ENCODE assay signal across 30 cellular contexts in the genomic region with DNA sequence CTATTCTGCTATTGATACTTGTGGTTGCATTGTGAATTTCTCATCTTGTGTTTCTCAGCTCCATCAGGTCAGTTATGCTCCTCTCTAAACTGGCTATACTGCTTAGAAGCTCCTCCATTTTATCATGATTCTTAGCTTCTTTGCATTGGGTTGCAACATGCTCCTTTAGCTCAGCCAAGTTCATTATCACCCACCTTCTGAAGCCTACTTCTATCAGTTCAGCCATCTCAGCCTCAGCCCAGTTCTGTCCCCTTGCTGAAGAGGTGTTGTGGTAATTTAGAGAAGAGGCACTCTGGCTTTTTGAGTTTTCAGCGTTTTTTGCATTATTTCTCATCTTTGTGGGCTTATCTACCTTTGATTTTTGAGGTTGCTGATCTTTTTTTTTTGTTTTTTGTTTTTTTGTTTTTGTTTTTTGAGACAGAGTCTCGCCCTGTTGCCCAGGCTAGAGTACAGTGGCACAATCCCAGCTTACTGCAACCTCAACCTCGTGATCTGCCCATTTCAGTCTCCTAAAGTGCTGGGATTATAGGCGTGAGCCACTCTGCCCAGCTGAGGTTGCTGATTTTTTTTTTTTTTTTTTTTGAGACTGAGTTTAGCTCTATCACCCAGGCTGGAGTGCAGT. TPM values are rescaled to one million over a fixed set of nuclear protein-coding genes. Genes with fewer than 3 reads are reported as not detected.
DNase-seq lines count a peak whose midpoint lies in the region; ATAC-seq and TF ChIP-seq lines count a peak whose summit lies in the region.
"Had no signal": no experiment of that assay in that cellular context is flagged by ENCODE, and none has a peak within 500 bp of the region (broad histone marks: within the 10 kb centered on the region; RNA-seq: fewer than 3 reads in every experiment).

No MANE protein-coding gene starts in this region.

- no peak for ATAC-seq in omental fat pad (ENCODE audit: low FRiP score)
- ATAC-seq: body of pancreas had no signal

- peak overlapping the region; percentile 45 for H3K27ac Mint-ChIP-seq in activated T-cell treated with anti-CD3 and anti-CD28 coated beads, Interleukin-2, amount 50 U/mL, for 24 hours
- H3K27ac Mint-ChIP-seq: activated CD4-positive, alpha-beta T cell treated with anti-CD3 and anti-CD28 coated beads, Interleukin-2, amount 10 ng/mL, durations not matched to agents 24 days and 14 days; nephron had no signal

- H3K36me3 Mint-ChIP-seq in activated T-cell treated with anti-CD3 and anti-CD28 coated beads, Interleukin-2, amount 50 U/mL, for 24 hours (ENCODE audit: low read depth) = peaks cover 63% of the 10 kb centered on the region

- H3K9me3 Mint-ChIP-seq in activated T-cell treated with anti-CD3 and anti-CD28 coated beads, Interleukin-2, amount 50 U/mL, for 24 hours = peaks cover 9% of the 10 kb centered on the region

- H3K4me3 ChIP-seq in retinal pigment epithelial cell (ENCODE audit: low read length) = no peak overlapping the region
- H3K4me3 ChIP-seq: adrenal gland, body of pancreas, left ventricle myocardium inferior, PC-9, thoracic aorta had no signal

- TF ChIP-seq POLR2A in erythroblast (IDR thresholded peaks at IDR 0.05; ENCODE audit: low read length) = no peak

- H3K4me3 Mint-ChIP-seq in activated T-cell treated with anti-CD3 and anti-CD28 coated beads, Interleukin-2, amount 50 U/mL, for 24 hours = no peak overlapping the region
- H3K4me3 Mint-ChIP-seq: activated CD4-positive, alpha-beta T cell treated with anti-CD3 and anti-CD28 coated beads, Interleukin-2, amount 10 ng/mL, durations not matched to agents 24 days and 14 days; nephron; stimulated activated naive B cell treated with anti-CD40 and anti-IgM and Interleukin-4, amounts not matched to agents 10 μg/mL and 1 μg/mL and 100 μg/mL, for 72 hours had no signal

- peaks cover 82% of the 10 kb centered on the region for H3K4me1 Mint-ChIP-seq in activated T-cell treated with anti-CD3 and anti-CD28 coated beads, Interleukin-2, amount 50 U/mL, for 24 hours (ENCODE audit: low read depth)
- H3K4me1 Mint-ChIP-seq: nephron had no signal

- no peak for DNase-seq in activated T-cell treated with anti-CD3 and anti-CD28 coated beads, Interleukin-2, amount 50 U/mL, for 24 hours
- DNase-seq in activated T-cell treated with anti-CD3 and anti-CD28 coated beads, Interleukin-2, amount 50 U/mL, for 48 hours = no peak
- DNase-seq in MV-4-11 (lab: John Stamatoyannopoulos, UW) = peak; percentile 12
- peak; percentile 51 to 63 for DNase-seq in erythroblast (lab: John Stamatoyannopoulos, UW)
- peak; percentile 10 for DNase-seq in retinal pigment epithelial cell (ENCODE audit: low read depth)
- DNase-seq in nucleus accumbens (lab: John Stamatoyannopoulos, UW) = no peak
- DNase-seq in stimulated activated CD4-positive, alpha-beta T cell treated with anti-CD3 and anti-CD28 coated beads, Interleukin-2, amount 100 ng/mL, for 48 hours = no peak
- no peak for DNase-seq in omental fat pad (ENCODE audit: low spot score)
- DNase-seq: activated CD4-positive, alpha-beta T cell treated with anti-CD3 and anti-CD28 coated beads, Interleukin-2, amount 10 ng/mL, durations not matched to agents 24 days and 14 days; activated gamma-delta T cell treated with Interleukin-2 at 50 U/mL for 16 hours; adrenal gland; body of pancreas; Caco-2; DMS79; GDM1; HCEC 1CT; left ventricle myocardium inferior; NCI-H1105; NCI-H187 treated with DMSO at 0.1 percent for 48 hours; NCI-H2171 treated with DMSO at 0.1 percent for 48 hours; NCI-H524 treated with DMSO at 0.1 percent for 48 hours; NK-92 treated with Interleukin-12 subunit alpha and Interleukin-12 subunit beta, amount 100 ng/mL, for 24 hours; PC-9; right cardiac atrium; stimulated activated CD4-positive, alpha-beta T cell treated with anti-CD3 and anti-CD28 coated beads, Interleukin-12 subunit alpha, Interleukin-12 subunit beta, amount 100 ng/mL, for 4 hours; stimulated activated CD4-positive, alpha-beta T cell treated with anti-CD3 and anti-CD28 coated beads, Interleukin-4, amount 100 ng/mL, for 24 hours; stimulated activated naive B cell treated with anti-CD40 and anti-IgM and Interleukin-4, amounts not matched to agents 10 μg/mL and 1 μg/mL and 100 μg/mL, for 72 hours; WERI-Rb-1 had no signal

- TF ChIP-seq CTCF in retinal pigment epithelial cell (conservative IDR thresholded peaks at IDR 0.05; ENCODE audit: low read depth, low read length) (no peak), omental fat pad (IDR thresholded peaks at IDR 0.05) (no peak)

- H3K27me3 Mint-ChIP-seq in activated T-cell treated with anti-CD3 and anti-CD28 coated beads, Interleukin-2, amount 50 U/mL, for 24 hours = no peaks in the 10 kb centered on the region
- H3K27me3 Mint-ChIP-seq: activated CD4-positive, alpha-beta T cell treated with anti-CD3 and anti-CD28 coated beads, Interleukin-2, amount 10 ng/mL, durations not matched to agents 24 days and 14 days; stimulated activated naive B cell treated with anti-CD40 and anti-IgM and Interleukin-4, amounts not matched to agents 10 μg/mL and 1 μg/mL and 100 μg/mL, for 72 hours had no signal

RNA-seq across cellular contexts. Expression of a gene that starts 36.0 kb away (rescaled TPM):
- total RNA-seq in omental fat pad = 10 to 100 TPM; 45.6 to 58.6 (median 47.4) TPM

Comparison
In these comparisons a context has a peak if more than half of its experiments do, and no peak if none do; other contexts are left out.
1. DNase-seq: peak in MV-4-11 (single experiment), erythroblast (2 of 2) and retinal pigment epithelial cell (single experiment); none in activated T-cell treated with anti-CD3 and anti-CD28 coated beads, Interleukin-2, amount 50 U/mL, for 24 hours (single experiment), activated T-cell treated with anti-CD3 and anti-CD28 coated beads, Interleukin-2, amount 50 U/mL, for 48 hours (0 of 2), nucleus accumbens (0 of 56), stimulated activated CD4-positive, alpha-beta T cell treated with anti-CD3 and anti-CD28 coated beads, Interleukin-2, amount 100 ng/mL, for 48 hours (0 of 2) and omental fat pad (single experiment).